8 cellular contexts compared by ENCODE assay signal in genomic region chr4:140308366-140309123, GRCh38.
DNase-seq lines count a peak whose midpoint lies in the region; ATAC-seq and TF ChIP-seq lines count a peak whose summit lies in the region.

No MANE protein-coding gene starts in this region.

- peaks cover 9% of the 10 kb centered on the region for H3K27me3 ChIP-seq in osteoblast (ENCODE audit: insufficient read depth, low read length)

- peak overlapping the region; percentile 55 for H2AFZ ChIP-seq in osteoblast (ENCODE audit: low read length)

- no peak overlapping the region for H3K4me3 ChIP-seq in epithelial cell of esophagus (ENCODE audit: low read length)
- H3K4me3 ChIP-seq in osteoblast (ENCODE audit: insufficient read depth, low read length) = peak overlapping the region; percentile 24

- H3K4me1 ChIP-seq in osteoblast (ENCODE audit: insufficient read depth, low read length) = peaks cover 35% of the 10 kb centered on the region

- H3K27ac Mint-ChIP-seq in T-helper 17 cell = no peak overlapping the region

- DNase-seq in DMS153 treated with DMSO at 0.1 percent for 48 hours (lab: John Stamatoyannopoulos, UW; ENCODE audit: unreplicated experiment) = peak; percentile 40
- peak; percentile 62 to 88 for DNase-seq in NOMO-1 (lab: John Stamatoyannopoulos, UW; ENCODE audit: unreplicated experiment in 2 of 2)
- peak; percentile 98 for DNase-seq in epithelial cell of esophagus (ENCODE audit: low read depth)
- DNase-seq in osteoblast (ENCODE audit: insufficient read length, low spot score, missing footprints) = peak; percentile 62
- DNase-seq in HK-2 (ENCODE audit: unreplicated experiment) = no peak
- no peak for DNase-seq in T-helper 17 cell
- DNase-seq in T-helper 9 cell = no peak

- H3K27me3 Mint-ChIP-seq in T-helper 17 cell = peaks cover 53% of the 10 kb centered on the region

- no peak for ATAC-seq in T-helper 17 cell
- no peak for ATAC-seq in GM18909 (IDR thresholded peaks at IDR 0.05; ENCODE audit: poor library complexity, unreplicated experiment)

- H3K9me3 ChIP-seq in osteoblast (ENCODE audit: low read depth, low read length) = no peaks in the 10 kb centered on the region
- H3K9me3 ChIP-seq in T-helper 17 cell (ENCODE audit: control insufficient read depth, low read length, poor library complexity, severe bottlenecking) = no peaks in the 10 kb centered on the region

- H3K36me3 Mint-ChIP-seq in T-helper 17 cell (ENCODE audit: low read depth) = peaks cover 2% of the 10 kb centered on the region

- TF ChIP-seq CTCF in epithelial cell of esophagus (IDR thresholded peaks at IDR 0.05; ENCODE audit: insufficient read depth, low read depth, low read length, missing control alignments) = no peak
- TF ChIP-seq CTCF in osteoblast (IDR thresholded peaks at IDR 0.05; ENCODE audit: extremely low read depth, low read depth, low read length) = no peak

- H4K20me1 ChIP-seq in osteoblast (ENCODE audit: insufficient read depth, low read length) = no peaks in the 10 kb centered on the region

- no peaks in the 10 kb centered on the region for H3K79me2 ChIP-seq in osteoblast (ENCODE audit: insufficient read depth, low read length)

- H3K4me1 Mint-ChIP-seq in T-helper 17 cell = no peaks in the 10 kb centered on the region

- H3K36me3 ChIP-seq in osteoblast (ENCODE audit: insufficient read depth, low read length) = no peaks in the 10 kb centered on the region

- H3K4me3 Mint-ChIP-seq in T-helper 17 cell = no peak overlapping the region

- peak overlapping the region; percentile 91 for H3K27ac ChIP-seq in osteoblast (ENCODE audit: low read depth, low read length)

- H3K4me2 ChIP-seq in osteoblast (ENCODE audit: insufficient read depth, low read length) = peak overlapping the region; percentile 72

Comparison
In these comparisons a context has a peak if more than half of its experiments do, and no peak if none do; other contexts are left out.
1. DNase-seq: peak in DMS153 treated with DMSO at 0.1 percent for 48 hours (single experiment), NOMO-1 (2 of 2), epithelial cell of esophagus (single experiment) and osteoblast (single experiment); none in HK-2 (single experiment), T-helper 17 cell (0 of 3) and T-helper 9 cell (single experiment).